1 cellular context compared by ENCODE assay signal in genomic region chr2:19989681-19990415, GRCh38.
TF ChIP-seq lines count a peak whose summit lies in the region.

TSS of gene WDR35 (minus strand) at chr2:19990105. CDS start at chr2:19990015, 90 bp downstream.

TF ChIP-seq in K562, 482 proteins besides CTCF, POLR2A, EP300 and RAD21 (continued from another document):
- TF ChIP-seq ZBTB33 (CRISPR knock-in tag; IDR thresholded peaks at IDR 0.05) = peak; percentile 99
- no peak for TF ChIP-seq ZNF780A (CRISPR knock-in tag; IDR thresholded peaks at IDR 0.05)
- peak; percentile 71 for TF ChIP-seq NR2C1 (IDR thresholded peaks at IDR 0.05)
- peak; percentile 80 for TF ChIP-seq NR2C1 (tag; IDR thresholded peaks at IDR 0.05)
- TF ChIP-seq CBX1 (IDR thresholded peaks at IDR 0.05; ENCODE audit: low read depth) = 0 out of 2 replicates have a peak, but pooled peaks have one; percentile 47
- TF ChIP-seq ETV5 (CRISPR knock-in tag; IDR thresholded peaks at IDR 0.05; ENCODE audit: low read depth) = peak; percentile 82; the same call in 1 of the 2 replicates
- TF ChIP-seq SP1 (CRISPR knock-in tag; IDR thresholded peaks at IDR 0.05) = peak; percentile 35; the same call in 1 of the 2 replicates
- peak; percentile 84 for TF ChIP-seq GABPB1 (CRISPR knock-in tag; IDR thresholded peaks at IDR 0.05)
- no peak for TF ChIP-seq ELK3 (CRISPR knock-in tag; IDR thresholded peaks at IDR 0.05)
- no peak for TF ChIP-seq THAP12 (CRISPR knock-in tag; IDR thresholded peaks at IDR 0.05)
- no peak for TF ChIP-seq DIDO1 (tag; IDR thresholded peaks at IDR 0.05; ENCODE audit: low read depth)
- TF ChIP-seq NFIC (IDR thresholded peaks at IDR 0.05) = peak; percentile 28; the same call in 1 of the 2 replicates
- peak in 1 of 2 experiments; percentile 63; a peak in 1 of 4 replicates for TF ChIP-seq CSDE1 (IDR thresholded peaks at IDR 0.05)
- TF ChIP-seq FOXK2 (conservative IDR thresholded peaks at IDR 0.05 in 1 of 2, IDR thresholded peaks at IDR 0.05 in 1 of 2; ENCODE audit: low read depth in 2 of 2) = 0 out of 4 replicates have a peak, but pooled peaks of 1 of the 2 experiments have one; percentile 9
- no peak for TF ChIP-seq ZBTB34 (CRISPR knock-in tag; IDR thresholded peaks at IDR 0.05)
- TF ChIP-seq BMI1 (IDR thresholded peaks at IDR 0.05; ENCODE audit: low read length) = peak; percentile 78; the same call in 1 of the 2 replicates
- TF ChIP-seq SIN3A (IDR thresholded peaks at IDR 0.05; ENCODE audit: borderline replicate concordance in 2 of 2, control insufficient read depth in 1 of 2, low read depth in 2 of 2, low read length in 2 of 2) = peak; percentile 25 to 51; a peak in 2 of 4 replicates
- peak in 1 of 2 experiments; percentile 96; a peak in 2 of 4 replicates for TF ChIP-seq MLLT1 (IDR thresholded peaks at IDR 0.05)
- no peak; the same call in 1 of the 2 replicates for TF ChIP-seq NR2C2 (CRISPR knock-in tag; IDR thresholded peaks at IDR 0.05)
- peak; percentile 95 for TF ChIP-seq NR2C2 (tag; IDR thresholded peaks at IDR 0.05)
- peak; percentile 44; the same call in 1 of the 2 replicates for TF ChIP-seq TFAP4 (CRISPR knock-in tag; IDR thresholded peaks at IDR 0.05; ENCODE audit: borderline replicate concordance)
- TF ChIP-seq FOXP4 (CRISPR knock-in tag; IDR thresholded peaks at IDR 0.05; ENCODE audit: borderline replicate concordance) = no peak
- TF ChIP-seq MCM5 (IDR thresholded peaks at IDR 0.05; ENCODE audit: low read depth) = no peak
- TF ChIP-seq RBM22 (IDR thresholded peaks at IDR 0.05; ENCODE audit: low read depth, low read length, poor library complexity, severe bottlenecking) = peak; percentile 92
- peak; percentile 30; the same call in 1 of the 2 replicates for TF ChIP-seq ZBTB2 (IDR thresholded peaks at IDR 0.05)
- no peak for TF ChIP-seq ZNF408 (CRISPR knock-in tag; IDR thresholded peaks at IDR 0.05; ENCODE audit: low read depth)
- no peak for TF ChIP-seq ARID3A (IDR thresholded peaks at IDR 0.05; ENCODE audit: borderline replicate concordance, low read depth, low read length)
- no peak for TF ChIP-seq ZNF398 (CRISPR knock-in tag; IDR thresholded peaks at IDR 0.05)
- no peak for TF ChIP-seq DEAF1 (CRISPR knock-in tag; IDR thresholded peaks at IDR 0.05)
- TF ChIP-seq E4F1 (CRISPR knock-in tag; IDR thresholded peaks at IDR 0.05; ENCODE audit: borderline replicate concordance) = no peak
